Comparison of ENCODE assay signal across 1 cellular context in genomic region chr4:149112109-149112508, GRCh38.
TF ChIP-seq lines count a peak whose summit lies in the region.

No MANE protein-coding gene starts in this region.

TF ChIP-seq in HCT116, 20 proteins besides CTCF, POLR2A, EP300 and RAD21 (continued from another document):
- no peak for TF ChIP-seq ELF1 (IDR thresholded peaks at IDR 0.05; ENCODE audit: borderline replicate concordance, low read depth)
- no peak for TF ChIP-seq POLR2AphosphoS5 (IDR thresholded peaks at IDR 0.05; ENCODE audit: low read depth, low read length)
- TF ChIP-seq CBX3 (IDR thresholded peaks at IDR 0.05; ENCODE audit: low read depth): no peak
- TF ChIP-seq MAX (IDR thresholded peaks at IDR 0.05): no peak
- no peak for TF ChIP-seq ZNF274 (IDR thresholded peaks at IDR 0.05; ENCODE audit: low read depth, low read length)
- no peak for TF ChIP-seq ZFX (IDR thresholded peaks at IDR 0.05)
- TF ChIP-seq, protein P1, sequence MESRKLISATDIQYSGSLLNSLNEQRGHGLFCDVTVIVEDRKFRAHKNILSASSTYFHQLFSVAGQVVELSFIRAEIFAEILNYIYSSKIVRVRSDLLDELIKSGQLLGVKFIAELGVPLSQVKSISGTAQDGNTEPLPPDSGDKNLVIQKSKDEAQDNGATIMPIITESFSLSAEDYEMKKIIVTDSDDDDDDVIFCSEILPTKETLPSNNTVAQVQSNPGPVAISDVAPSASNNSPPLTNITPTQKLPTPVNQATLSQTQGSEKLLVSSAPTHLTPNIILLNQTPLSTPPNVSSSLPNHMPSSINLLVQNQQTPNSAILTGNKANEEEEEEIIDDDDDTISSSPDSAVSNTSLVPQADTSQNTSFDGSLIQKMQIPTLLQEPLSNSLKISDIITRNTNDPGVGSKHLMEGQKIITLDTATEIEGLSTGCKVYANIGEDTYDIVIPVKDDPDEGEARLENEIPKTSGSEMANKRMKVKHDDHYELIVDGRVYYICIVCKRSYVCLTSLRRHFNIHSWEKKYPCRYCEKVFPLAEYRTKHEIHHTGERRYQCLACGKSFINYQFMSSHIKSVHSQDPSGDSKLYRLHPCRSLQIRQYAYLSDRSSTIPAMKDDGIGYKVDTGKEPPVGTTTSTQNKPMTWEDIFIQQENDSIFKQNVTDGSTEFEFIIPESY (IDR thresholded peaks at IDR 0.05; ENCODE audit: extremely low read depth, insufficient replicate concordance, low read length): no peak
- TF ChIP-seq EZH2 (IDR thresholded peaks at IDR 0.05): no peak
